ENCODE assay signal across 10 cellular contexts in genomic region chr16:27242398-27242797, GRCh38. TPM values are rescaled to one million over a fixed set of nuclear protein-coding genes. Genes with fewer than 3 reads are reported as not detected.
DNase-seq lines count a peak whose midpoint lies in the region; ATAC-seq and TF ChIP-seq lines count a peak whose summit lies in the region.
"Had no signal": no experiment of that assay in that cellular context is flagged by ENCODE, and none has a peak within 500 bp of the region (broad histone marks: within the 10 kb centered on the region; RNA-seq: fewer than 3 reads in every experiment).

No MANE protein-coding gene starts in this region.

- TF ChIP-seq CTCF in heart left ventricle (IDR thresholded peaks at IDR 0.05) (no peak), brain microvascular endothelial cell (IDR thresholded peaks at IDR 0.05; ENCODE audit: low read depth, low read length, missing control alignments) (no peak), upper lobe of right lung (IDR thresholded peaks at IDR 0.05) (no peak), foreskin fibroblast (IDR thresholded peaks at IDR 0.05; ENCODE audit: low read depth, low read length) (no peak)

- no peaks in the 10 kb centered on the region for H3K27me3 Mint-ChIP-seq in naive thymus-derived CD4-positive, alpha-beta T cell

- peak overlapping the region in 11 of 12 donors; percentile 41 to 82 (median 58) for H3K27ac ChIP-seq in heart left ventricle
- peak overlapping the region; percentile 97 for H3K27ac ChIP-seq in brain microvascular endothelial cell
- H3K27ac ChIP-seq in naive thymus-derived CD4-positive, alpha-beta T cell (ENCODE audit: low read depth, low read length), result no peak overlapping the region
- peak overlapping the region; percentile 83 for H3K27ac ChIP-seq in upper lobe of right lung

- peak overlapping the region in 6 of 12 donors; percentile 20 to 33 (median 27) for H3K4me3 ChIP-seq in heart left ventricle
- peak overlapping the region; percentile 33 for H3K4me3 ChIP-seq in brain microvascular endothelial cell (ENCODE audit: low read depth, low read length)
- peak overlapping the region; percentile 38 for H3K4me3 ChIP-seq in naive thymus-derived CD4-positive, alpha-beta T cell (ENCODE audit: low read length)
- peak overlapping the region; percentile 22 for H3K4me3 ChIP-seq in upper lobe of right lung
- H3K4me3 ChIP-seq in foreskin fibroblast (ENCODE audit: low read depth in 1 of 2, low read length in 2 of 2), result peak overlapping the region in 1 of 2 donors; percentile 36

- H3K36me3 Mint-ChIP-seq in naive thymus-derived CD4-positive, alpha-beta T cell, result peaks cover 0 to 37% (median 15%) of the 10 kb centered on the region in 5 donors

- CTCF ChIA-PET in naive thymus-derived CD4-positive, alpha-beta T cell (lab: Charles Lee), result no interaction called here

- POLR2A ChIA-PET in naive thymus-derived CD4-positive, alpha-beta T cell (lab: Charles Lee), result interaction anchor here (1.0 to 16.3 kb wide), 11 partner anchors 7 to 204 kb away, joined by 3 to 196 read pairs (median 6); partner anchors contain the start of gene NSMCE1

- peaks cover 0 to 1% (median 0%) of the 10 kb centered on the region in 11 donors for H3K9me3 Mint-ChIP-seq in naive thymus-derived CD4-positive, alpha-beta T cell

- DNase-seq in heart left ventricle (no peak), left ventricle myocardium superior (no peak), brain microvascular endothelial cell (no peak), upper lobe of right lung (no peak), foreskin fibroblast (no peak)
- peak in 1 of 9 donors; percentile 15 for DNase-seq in naive thymus-derived CD4-positive, alpha-beta T cell
- DNase-seq: Caco-2, NCI-H1417 treated with DMSO at 0.1 percent for 48 hours had no signal

- H3K4me1 ChIP-seq in heart left ventricle (peaks cover 2 to 82% (median 45%) of the 10 kb centered on the region in 12 donors), upper lobe of right lung (peaks cover 63% of the 10 kb centered on the region)
- peaks cover 13 to 32% of the 10 kb centered on the region in 2 donors for H3K4me1 ChIP-seq in naive thymus-derived CD4-positive, alpha-beta T cell (ENCODE audit: control insufficient read depth in 2 of 2, insufficient read depth in 2 of 2, low read length in 2 of 2)

- H3K27ac Mint-ChIP-seq in naive thymus-derived CD4-positive, alpha-beta T cell, result peak overlapping the region; percentile 56 to 99 (median 87)

- no peaks in the 10 kb centered on the region for H3K36me3 ChIP-seq in heart left ventricle
- no peaks in the 10 kb centered on the region for H3K36me3 ChIP-seq in brain microvascular endothelial cell (replicated peaks)
- H3K36me3 ChIP-seq in naive thymus-derived CD4-positive, alpha-beta T cell (ENCODE audit: control insufficient read depth in 2 of 3, insufficient read depth in 3 of 3, low read length in 3 of 3), result no peaks in the 10 kb centered on the region
- no peaks in the 10 kb centered on the region for H3K36me3 ChIP-seq in upper lobe of right lung

- WGBS in heart left ventricle, 4 donors, result 72 to 85% (median 83%) methylated on average over 2 of the region's 2 CpGs

- H3K27me3 ChIP-seq in heart left ventricle (no peaks in the 10 kb centered on the region), brain microvascular endothelial cell (replicated peaks) (no peaks in the 10 kb centered on the region), upper lobe of right lung (no peaks in the 10 kb centered on the region)
- no peaks in the 10 kb centered on the region for H3K27me3 ChIP-seq in naive thymus-derived CD4-positive, alpha-beta T cell (ENCODE audit: control insufficient read depth in 2 of 2, insufficient read depth in 2 of 2, low read length in 2 of 2)

- H3K9me3 ChIP-seq in heart left ventricle (no peaks in the 10 kb centered on the region), upper lobe of right lung (no peaks in the 10 kb centered on the region)
- no peaks in the 10 kb centered on the region for H3K9me3 ChIP-seq in naive thymus-derived CD4-positive, alpha-beta T cell (ENCODE audit: control insufficient read depth in 2 of 3, low read length in 3 of 3)
- H3K9me3 ChIP-seq: Caco-2 had no signal

- H3K4me3 Mint-ChIP-seq in naive thymus-derived CD4-positive, alpha-beta T cell, result peak overlapping the region; percentile 46 to 76 (median 64)

- peaks cover 56 to 92% (median 84%) of the 10 kb centered on the region in 7 donors for H3K4me1 Mint-ChIP-seq in naive thymus-derived CD4-positive, alpha-beta T cell

- TF ChIP-seq POLR2A in heart left ventricle (IDR thresholded peaks at IDR 0.05) (no peak), GM18505 (IDR thresholded peaks at IDR 0.05; ENCODE audit: borderline replicate concordance, extremely low read depth, insufficient read depth, insufficient read length) (no peak)

- intact Hi-C loops in heart left ventricle (cut with DNase I) (loop anchor here in 3 of 10 donors (2.0 to 10.0 kb wide), 4 partner anchors 72 to 120 kb away; partner anchors contain the start of gene IL4R (in 1 of the 3)), left ventricle myocardium superior (cut with micrococcal nuclease) (no loop called here), upper lobe of right lung (cut with DNase I) (no loop called here)
- intact Hi-C loops in naive thymus-derived CD4-positive, alpha-beta T cell (cut with micrococcal nuclease), result no loop called here

- ATAC-seq in heart left ventricle (no peak), left ventricle myocardium superior (no peak), upper lobe of right lung (no peak), GM18867 (IDR thresholded peaks at IDR 0.05; ENCODE audit: unreplicated experiment) (no peak), GM18505 (IDR thresholded peaks at IDR 0.05; ENCODE audit: unreplicated experiment) (no peak)
- no peak for ATAC-seq in naive thymus-derived CD4-positive, alpha-beta T cell

- in situ Hi-C loops in brain microvascular endothelial cell (cut with HindIII; ENCODE audit: low pct_ligation_motif_present, low sequenced_read_pairs), result no loop called here

RNA-seq across cellular contexts. Expression of gene NSMCE1, which starts 26.2 kb away (rescaled TPM):
- total RNA-seq in heart left ventricle, result 10 to 100 TPM; 29.6 to 48.7 (median 36.8) TPM
- 10 to 100 TPM; 38.2 to 40.1 TPM for polyA plus RNA-seq in heart left ventricle
- 34.2 TPM for total RNA-seq in left ventricle myocardium superior
- total RNA-seq in naive thymus-derived CD4-positive, alpha-beta T cell, result 100 to 1,000 TPM in 1 of 5 experiments, 10 to 100 TPM in 4; 45.5 to 106 (median 70.2) TPM
- polyA plus RNA-seq in naive thymus-derived CD4-positive, alpha-beta T cell, result 100 to 1,000 TPM; 200 to 220 TPM
- 49.2 TPM for total RNA-seq in upper lobe of right lung

RNA-seq across cellular contexts. Expression of gene KDM8, which starts 39.1 kb away (rescaled TPM):
- total RNA-seq in heart left ventricle, result 1 to 10 TPM; 2.0 to 8.4 (median 3.5) TPM
- 1 to 10 TPM; 1.4 to 3.9 TPM for polyA plus RNA-seq in heart left ventricle
- total RNA-seq in left ventricle myocardium superior, result 3.7 TPM
- total RNA-seq in naive thymus-derived CD4-positive, alpha-beta T cell, result 10 to 100 TPM; 15.6 to 34.4 (median 19.0) TPM
- 10 to 100 TPM in 1 of 2 donors, 1 to 10 TPM in 1; 10.0 to 15.4 TPM for polyA plus RNA-seq in naive thymus-derived CD4-positive, alpha-beta T cell
- total RNA-seq in upper lobe of right lung, result 6.1 TPM
